Comparison of ENCODE assay signal across 29 cellular contexts in the genomic region with DNA sequence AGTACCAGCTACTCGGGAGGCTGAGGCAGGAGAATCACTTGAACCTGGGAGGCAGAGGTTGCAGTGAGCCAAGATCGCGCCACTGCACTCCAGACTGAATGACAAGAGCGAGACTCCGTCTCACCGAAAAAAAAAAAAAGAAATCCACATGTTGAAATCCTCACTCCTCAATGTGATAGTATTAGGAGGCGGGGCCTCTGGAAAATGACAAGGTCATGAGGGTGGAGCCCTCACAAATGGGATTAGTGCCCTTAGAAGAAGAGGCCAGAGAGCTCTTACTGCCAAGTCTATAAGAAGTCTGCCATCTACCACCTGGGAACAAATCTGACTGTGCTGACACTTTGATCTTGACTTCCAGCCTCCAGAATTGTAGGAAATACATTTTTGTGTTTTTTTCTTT. TPM values are rescaled to one million over a fixed set of nuclear protein-coding genes. Genes with fewer than 3 reads are reported as not detected.
"Had no signal": no experiment of that assay in that cellular context is flagged by ENCODE, and none has a peak within 500 bp of the region (broad histone marks: within the 10 kb centered on the region; RNA-seq: fewer than 3 reads in every experiment).

No MANE protein-coding gene starts in this region.

- H3K27me3 ChIP-seq: testis, thyroid gland, tibial nerve, upper lobe of left lung, upper lobe of right lung, uterus, vagina had no signal

- H3K36me3 ChIP-seq: stomach, suprapubic skin, thoracic aorta, thyroid gland, tibial artery, tibial nerve, transverse colon, upper lobe of left lung, upper lobe of right lung, uterus, vagina had no signal

- H3K27ac ChIP-seq: stomach, suprapubic skin, testis, thoracic aorta, thyroid gland, tibial artery, tibial nerve, transverse colon, upper lobe of left lung, upper lobe of right lung, uterus, vagina had no signal

- H3K4me3 ChIP-seq: stomach, suprapubic skin, testis, thoracic aorta, thyroid gland, tibial artery, tibial nerve, transverse colon, upper lobe of left lung, upper lobe of right lung, uterus, vagina had no signal

- ATAC-seq: stimulated activated effector memory CD8-positive, alpha-beta T cell treated with anti-CD3 and anti-CD28 coated beads, Interleukin-12 subunit alpha, Interleukin-12 subunit beta, amount 100 ng/mL, for 72 hours; stimulated activated memory B cell treated with anti-CD40 and anti-IgM and Interleukin-4, amounts not matched to agents 10 μg/mL and 1 μg/mL and 100 μg/mL, for 72 hours; stimulated activated naive B cell treated with anti-CD40 and anti-IgM and Interleukin-4, amounts not matched to agents 10 μg/mL and 1 μg/mL and 100 μg/mL, for 72 hours; stimulated activated naive CD8-positive, alpha-beta T cell treated with anti-CD3 and anti-CD28 coated beads, Interleukin-15, amount 100 ng/mL, for 72 hours; stimulated activated naive CD8-positive, alpha-beta T cell treated with anti-CD3 and anti-CD28 coated beads, Interleukin-15, Interleukin-2, amounts not matched to agents 100 U/mL and 50 U/mL, for 24 hours; upper lobe of right lung had no signal

- H3K4me1 ChIP-seq: stomach, suprapubic skin, testis, thyroid gland, tibial artery, tibial nerve, transverse colon, upper lobe of left lung, upper lobe of right lung, uterus, vagina had no signal

- H3K9me3 ChIP-seq: suprapubic skin, testis, thoracic aorta, thyroid gland, transverse colon, uterus, vagina had no signal

- DNase-seq: stimulated activated CD4-positive, alpha-beta T cell treated with anti-CD3 and anti-CD28 coated beads, Interleukin-2, amount 100 ng/mL, for 48 hours; stimulated activated CD4-positive, alpha-beta T cell treated with anti-CD3 and anti-CD28 coated beads, Interleukin-4, amount 100 ng/mL, for 1 hour; stimulated activated CD4-positive, alpha-beta T cell treated with anti-CD3 and anti-CD28 coated beads, Interleukin-4, amount 100 ng/mL, for 24 hours; stimulated activated CD4-positive, alpha-beta T cell treated with anti-CD3 and anti-CD28 coated beads, Interleukin-4, amount 100 ng/mL, for 4 hours; stimulated activated CD8-positive, alpha-beta memory T cell treated with anti-CD3 and anti-CD28 coated beads, Interleukin-4, amount 100 ng/mL, for 48 hours; stimulated activated naive B cell treated with anti-CD40 and anti-IgM and Interleukin-4, amounts not matched to agents 10 μg/mL and 1 μg/mL and 100 μg/mL, for 72 hours; stimulated activated naive CD4-positive, alpha-beta T cell; stimulated activated naive CD4-positive, alpha-beta T cell treated with Interleukin-2 at 50 U/mL for 16 hours; stimulated activated naive CD8-positive, alpha-beta T cell treated with anti-CD3 and anti-CD28 coated beads, Interleukin-15, amount 100 ng/mL, for 72 hours; stimulated activated naive CD8-positive, alpha-beta T cell treated with anti-CD3 and anti-CD28 coated beads, Interleukin-15, Interleukin-2, amounts not matched to agents 100 U/mL and 50 U/mL, for 24 hours; stomach; substantia nigra; testis; thyroid gland; tibial artery; transverse colon; trophoblast cell; upper lobe of left lung; upper lobe of right lung; uterus had no signal

RNA-seq across cellular contexts. Expression of a gene that starts 10.6 kb away (rescaled TPM):
- total RNA-seq: stomach, subcutaneous adipose tissue, suprapubic skin, thoracic aorta, transverse colon, upper lobe of left lung, upper lobe of right lung, ureter, uterus, vagina had no signal
- polyA plus RNA-seq: stomach, urinary bladder had no signal
